ENCODE assay signal across 9 cellular contexts in genomic region chr11:118606157-118606843, GRCh38. TPM values are rescaled to one million over a fixed set of nuclear protein-coding genes. Genes with fewer than 3 reads are reported as not detected.
A peak's percentile ranks its signal among the peaks of the same experiment; 100 is the strongest.
DNase-seq lines count a peak whose midpoint lies in the region; ATAC-seq and TF ChIP-seq lines count a peak whose summit lies in the region.
"Had no signal": no experiment of that assay in that cellular context is flagged by ENCODE, and none has a peak within 500 bp of the region (broad histone marks: within the 10 kb centered on the region; RNA-seq: fewer than 3 reads in every experiment).

No MANE protein-coding gene starts in this region.

- peaks cover 16% of the 10 kb centered on the region for H3K36me3 Mint-ChIP-seq in CD4-positive, alpha-beta T cell (ENCODE audit: low read depth)
- H3K36me3 Mint-ChIP-seq in activated naive CD8-positive, alpha-beta T cell treated with anti-CD3 and anti-CD28 coated beads, Interleukin-2, amount 10 ng/mL, durations not matched to agents 7 days and 5 days, result peaks cover 14% of the 10 kb centered on the region

- POLR2A ChIA-PET in CD4-positive, alpha-beta T cell (lab: Charles Lee), result interaction anchor here (0.6 to 2.9 kb wide), 4 partner anchors 34 to 278 kb away, joined by 3 to 18 read pairs (median 4); partner anchors contain the start of gene ARCN1
- POLR2A ChIA-PET in activated naive CD8-positive, alpha-beta T cell treated with anti-CD3 and anti-CD28 coated beads, Interleukin-2, amount 10 ng/mL, durations not matched to agents 7 days and 5 days (lab: Charles Lee), result interaction anchor here (0.8 kb wide), 1 partner anchor 30 kb away, joined by 3 read pairs; no protein-coding TSS in a partner anchor

- H3K36me3 ChIP-seq in right atrium auricular region (peaks cover 10% of the 10 kb centered on the region), rectal smooth muscle tissue (ENCODE audit: control insufficient read depth, insufficient read depth, low read length) (peaks cover 10% of the 10 kb centered on the region)

- peaks cover 8% of the 10 kb centered on the region for H3K27me3 Mint-ChIP-seq in CD4-positive, alpha-beta T cell
- peaks cover 26% of the 10 kb centered on the region for H3K27me3 Mint-ChIP-seq in activated naive CD8-positive, alpha-beta T cell treated with anti-CD3 and anti-CD28 coated beads, Interleukin-2, amount 10 ng/mL, durations not matched to agents 7 days and 5 days

- no peak overlapping the region for H3K27ac ChIP-seq in CD4-positive, alpha-beta T cell (ENCODE audit: low read depth, low read length)
- peak overlapping the region; percentile 78 to 90 for H3K27ac ChIP-seq in right atrium auricular region
- H3K27ac ChIP-seq in rectal smooth muscle tissue (ENCODE audit: low read depth, low read length), result peak overlapping the region; percentile 75

- intact Hi-C loops in CD4-positive, alpha-beta T cell (cut with DNase I, micrococcal nuclease), result loop anchor here in 1 of 2 experiments (5.0 kb wide), 1 partner anchor 34 kb away; the partner anchor contains the start of gene ARCN1

- no peak for TF ChIP-seq CTCF in CD4-positive, alpha-beta T cell (IDR thresholded peaks at IDR 0.05)
- TF ChIP-seq CTCF in right atrium auricular region (IDR thresholded peaks at IDR 0.05), result no peak

- CTCF ChIA-PET in CD4-positive, alpha-beta T cell (lab: Charles Lee), result no interaction called here

- no peak for ATAC-seq in CD4-positive, alpha-beta T cell (ENCODE audit: poor library complexity)
- no peak for ATAC-seq in activated naive CD8-positive, alpha-beta T cell treated with anti-CD3 and anti-CD28 coated beads, Interleukin-2, amount 10 ng/mL, durations not matched to agents 7 days and 5 days (ENCODE audit: low read depth)
- no peak for ATAC-seq in GM19452 (IDR thresholded peaks at IDR 0.05; ENCODE audit: unreplicated experiment)

- no peak for DNase-seq in CD4-positive, alpha-beta T cell
- DNase-seq in activated naive CD8-positive, alpha-beta T cell treated with anti-CD3 and anti-CD28 coated beads, Interleukin-2, amount 10 ng/mL, durations not matched to agents 7 days and 5 days, result no peak
- DNase-seq in right atrium auricular region (ENCODE audit: low spot score) (peak; percentile 58), NCI-H2107 (lab: John Stamatoyannopoulos, UW) (no peak), NCI-H82 (lab: John Stamatoyannopoulos, UW) (no peak), amniotic stem cell (lab: John Stamatoyannopoulos, UW) (no peak)
- DNase-seq: retina had no signal

- peak overlapping the region in 1 of 2 donors; percentile 72 for H3K4me3 ChIP-seq in right atrium auricular region
- H3K4me3 ChIP-seq in rectal smooth muscle tissue (ENCODE audit: low read length), result peak overlapping the region; percentile 23

- no peaks in the 10 kb centered on the region for H3K9me3 ChIP-seq in CD4-positive, alpha-beta T cell (ENCODE audit: control insufficient read depth, low read length)
- H3K9me3 ChIP-seq in right atrium auricular region, result no peaks in the 10 kb centered on the region

- H3K4me1 ChIP-seq in right atrium auricular region (peaks cover 0 to 77% of the 10 kb centered on the region in 2 donors), rectal smooth muscle tissue (ENCODE audit: control insufficient read depth, insufficient read depth, low read length) (peaks cover 25% of the 10 kb centered on the region)

- peak overlapping the region; percentile 82 for H3K4me3 Mint-ChIP-seq in CD4-positive, alpha-beta T cell
- H3K4me3 Mint-ChIP-seq in activated naive CD8-positive, alpha-beta T cell treated with anti-CD3 and anti-CD28 coated beads, Interleukin-2, amount 10 ng/mL, durations not matched to agents 7 days and 5 days, result peak overlapping the region; percentile 48

- H3K9me3 Mint-ChIP-seq in CD4-positive, alpha-beta T cell, result no peaks in the 10 kb centered on the region
- no peaks in the 10 kb centered on the region for H3K9me3 Mint-ChIP-seq in activated naive CD8-positive, alpha-beta T cell treated with anti-CD3 and anti-CD28 coated beads, Interleukin-2, amount 10 ng/mL, durations not matched to agents 7 days and 5 days

- peak overlapping the region; percentile 72 for H3K27ac Mint-ChIP-seq in CD4-positive, alpha-beta T cell
- no peak overlapping the region for H3K27ac Mint-ChIP-seq in activated naive CD8-positive, alpha-beta T cell treated with anti-CD3 and anti-CD28 coated beads, Interleukin-2, amount 10 ng/mL, durations not matched to agents 7 days and 5 days

- no peak overlapping the region for H3K9ac ChIP-seq in rectal smooth muscle tissue (ENCODE audit: low read length)

- peaks cover 22% of the 10 kb centered on the region for H3K4me1 Mint-ChIP-seq in CD4-positive, alpha-beta T cell (ENCODE audit: low read depth)
- H3K4me1 Mint-ChIP-seq in activated naive CD8-positive, alpha-beta T cell treated with anti-CD3 and anti-CD28 coated beads, Interleukin-2, amount 10 ng/mL, durations not matched to agents 7 days and 5 days, result peaks cover 26% of the 10 kb centered on the region

- H3K27me3 ChIP-seq in CD4-positive, alpha-beta T cell (ENCODE audit: control insufficient read depth, insufficient read depth, low read length), result no peaks in the 10 kb centered on the region
- H3K27me3 ChIP-seq in right atrium auricular region (no peaks in the 10 kb centered on the region), rectal smooth muscle tissue (ENCODE audit: control insufficient read depth, insufficient read depth, low read length) (peaks cover 6% of the 10 kb centered on the region)

RNA-seq across cellular contexts. Expression of gene PHLDB1, which starts 1.1 kb away (rescaled TPM):
- total RNA-seq in CD4-positive, alpha-beta T cell, result 1 to 10 TPM; 1.8 to 2.3 TPM
- total RNA-seq in activated naive CD8-positive, alpha-beta T cell treated with anti-CD3 and anti-CD28 coated beads, Interleukin-2, amount 10 ng/mL, durations not matched to agents 7 days and 5 days, result 1 to 10 TPM; 2.7 to 3.3 TPM
- 100 to 1,000 TPM; 102 to 105 TPM for total RNA-seq in right atrium auricular region

RNA-seq across cellular contexts. Expression of gene ARCN1, which starts 34.1 kb away (rescaled TPM):
- 10 to 100 TPM; 73.7 to 78.6 TPM for total RNA-seq in CD4-positive, alpha-beta T cell
- 100 to 1,000 TPM; 107 to 108 TPM for total RNA-seq in activated naive CD8-positive, alpha-beta T cell treated with anti-CD3 and anti-CD28 coated beads, Interleukin-2, amount 10 ng/mL, durations not matched to agents 7 days and 5 days
- total RNA-seq in right atrium auricular region, result 100 to 1,000 TPM; 103 to 111 TPM

RNA-seq across cellular contexts. Expression of gene IFT46, which starts 40.6 kb away (rescaled TPM):
- total RNA-seq in CD4-positive, alpha-beta T cell, result 1 to 10 TPM; 4.9 to 6.3 TPM
- total RNA-seq in activated naive CD8-positive, alpha-beta T cell treated with anti-CD3 and anti-CD28 coated beads, Interleukin-2, amount 10 ng/mL, durations not matched to agents 7 days and 5 days, result 10 to 100 TPM; 12.1 to 14.3 TPM
- 10 to 100 TPM; 19.3 to 26.1 TPM for total RNA-seq in right atrium auricular region

Comparison
In these comparisons a context has a peak if more than half of its experiments do, and no peak if none do; other contexts are left out.
1. RNA of gene PHLDB1, which starts 1.1 kb away (total RNA-seq): 102 to 105 TPM in right atrium auricular region; 2.7 to 3.3 TPM in activated naive CD8-positive, alpha-beta T cell treated with anti-CD3 and anti-CD28 coated beads, Interleukin-2, amount 10 ng/mL, durations not matched to agents 7 days and 5 days and 1.8 to 2.3 TPM in CD4-positive, alpha-beta T cell; every median in the first group is over 10 times any median in the second.